Comparison of ENCODE assay signal across 1 cellular context in the genomic region with DNA sequence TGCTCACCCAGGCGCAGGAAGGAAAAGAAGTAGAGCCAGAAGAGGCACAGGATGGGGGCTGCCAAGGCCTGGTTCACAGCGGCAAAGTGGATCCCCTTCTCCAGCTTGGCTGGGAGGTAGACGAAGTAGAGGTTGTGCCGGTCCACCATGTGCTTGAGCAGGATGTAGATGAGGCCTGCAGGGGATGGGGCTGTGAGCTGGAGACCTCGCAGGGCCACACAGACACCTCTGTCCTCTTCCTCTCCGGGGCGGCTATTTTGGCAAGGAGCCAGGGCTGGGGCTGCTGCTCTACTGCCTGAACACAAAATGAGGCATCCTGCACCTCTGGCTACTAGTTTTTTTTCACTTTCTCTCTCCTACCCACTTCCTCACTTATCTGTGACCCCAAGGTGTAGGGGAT.
TF ChIP-seq lines count a peak whose summit lies in the region.

No MANE protein-coding gene starts in this region.

TF ChIP-seq in H1, 55 proteins besides CTCF, POLR2A, EP300 and RAD21:
- TF ChIP-seq, protein P1, sequence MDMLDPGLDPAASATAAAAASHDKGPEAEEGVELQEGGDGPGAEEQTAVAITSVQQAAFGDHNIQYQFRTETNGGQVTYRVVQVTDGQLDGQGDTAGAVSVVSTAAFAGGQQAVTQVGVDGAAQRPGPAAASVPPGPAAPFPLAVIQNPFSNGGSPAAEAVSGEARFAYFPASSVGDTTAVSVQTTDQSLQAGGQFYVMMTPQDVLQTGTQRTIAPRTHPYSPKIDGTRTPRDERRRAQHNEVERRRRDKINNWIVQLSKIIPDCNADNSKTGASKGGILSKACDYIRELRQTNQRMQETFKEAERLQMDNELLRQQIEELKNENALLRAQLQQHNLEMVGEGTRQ (IDR thresholded peaks at IDR 0.05; ENCODE audit: low read length) = no peak
